Comparison of ENCODE assay signal across 24 cellular contexts in the genomic region with DNA sequence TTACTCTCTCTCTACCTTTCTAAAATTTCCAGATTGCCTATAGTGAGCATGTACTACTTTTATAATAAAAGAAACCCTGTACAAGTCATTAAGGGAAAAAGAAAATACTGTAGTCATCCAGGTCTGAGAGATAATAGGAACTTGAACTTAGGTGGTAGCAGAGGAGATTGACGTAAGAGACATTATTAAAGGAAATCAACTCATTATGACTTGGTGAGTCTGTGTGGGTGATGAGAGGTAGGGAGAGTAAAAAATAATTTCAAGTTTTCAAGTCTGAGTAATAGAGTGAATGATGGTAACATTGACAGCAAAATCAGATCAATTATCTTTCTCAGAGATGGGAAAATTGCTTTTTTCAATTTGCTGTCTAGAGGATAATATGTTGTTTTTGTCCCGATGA. TPM values are rescaled to one million over a fixed set of nuclear protein-coding genes. Genes with fewer than 3 reads are reported as not detected.
DNase-seq lines count a peak whose midpoint lies in the region; TF ChIP-seq lines count a peak whose summit lies in the region.
"Had no signal": no experiment of that assay in that cellular context is flagged by ENCODE, and none has a peak within 500 bp of the region (broad histone marks: within the 10 kb centered on the region; RNA-seq: fewer than 3 reads in every experiment).

No MANE protein-coding gene starts in this region.

- H3K27me3 Mint-ChIP-seq in HFFc6 (ENCODE audit: insufficient read depth): no peaks in the 10 kb centered on the region
- H3K27me3 Mint-ChIP-seq: IgD-negative memory B cell had no signal

- H3K4me3 ChIP-seq in fibroblast of mammary gland (ENCODE audit: control insufficient read depth, low read depth, low read length) (no peak overlapping the region), uterus (no peak overlapping the region)
- H3K4me3 ChIP-seq: SK-N-MC had no signal

- DNase-seq in HFFc6 (no peak), NCI-H2227 (lab: John Stamatoyannopoulos, UW; ENCODE audit: unreplicated experiment) (peak; percentile 45), fibroblast of mammary gland (ENCODE audit: low read depth) (peak; percentile 59), uterus (no peak), NCI-H526 (lab: John Stamatoyannopoulos, UW) (no peak), AG08396 (ENCODE audit: low spot score) (no peak), T1000 (lab: John Stamatoyannopoulos, UW) (no peak)
- DNase-seq: BE2C; CD8-positive, alpha-beta memory T cell; DMS79 treated with DMSO at 0.1 percent for 48 hours; GF-D8; HCEC 1CT; MM.1S; NCI-H1694 treated with DMSO at 0.1 percent for 48 hours; NCI-H2081; NCI-H345; NCI-H510A treated with DMSO at 0.1 percent for 48 hours; NCI-H748 treated with DMSO at 0.1 percent for 48 hours; SIG-M5 had no signal

- H3K36me3 Mint-ChIP-seq in HFFc6 (ENCODE audit: low read depth): 0 out of 2 replicates have a peak, but pooled peaks cover 3% of the 10 kb centered on the region
- H3K36me3 Mint-ChIP-seq: CD8-positive, alpha-beta memory T cell; IgD-negative memory B cell had no signal

- no peaks in the 10 kb centered on the region for H3K4me1 ChIP-seq in uterus
- H3K4me1 ChIP-seq: BE2C had no signal

- no peak overlapping the region for H3K4me3 Mint-ChIP-seq in HFFc6
- H3K4me3 Mint-ChIP-seq: CD14-positive monocyte; CD8-positive, alpha-beta memory T cell; IgD-negative memory B cell had no signal

- peaks cover 10% of the 10 kb centered on the region for H3K4me1 Mint-ChIP-seq in HFFc6 (ENCODE audit: low read depth)
- H3K4me1 Mint-ChIP-seq: CD14-positive monocyte; CD8-positive, alpha-beta memory T cell had no signal

- H3K36me3 ChIP-seq in uterus: no peaks in the 10 kb centered on the region
- H3K36me3 ChIP-seq: BE2C had no signal

- H3K27ac Mint-ChIP-seq in HFFc6: peak overlapping the region; percentile 29; the same call in 1 of the 2 replicates
- H3K27ac Mint-ChIP-seq: CD14-positive monocyte; CD8-positive, alpha-beta memory T cell; IgD-negative memory B cell had no signal

- no peaks in the 10 kb centered on the region for H3K9me3 Mint-ChIP-seq in HFFc6
- H3K9me3 Mint-ChIP-seq: CD14-positive monocyte; CD8-positive, alpha-beta memory T cell; IgD-negative memory B cell had no signal

- no peaks in the 10 kb centered on the region for H3K9me3 ChIP-seq in uterus
- H3K9me3 ChIP-seq: BE2C had no signal

- peak overlapping the region; percentile 37 to 51 for H3K27ac ChIP-seq in uterus
- H3K27ac ChIP-seq: HL-60, KMS-11, SK-N-MC had no signal

- no peak for TF ChIP-seq POLR2A in uterus (IDR thresholded peaks at IDR 0.05)

- H3K27me3 ChIP-seq in uterus: no peaks in the 10 kb centered on the region
- H3K27me3 ChIP-seq: BE2C had no signal

- intact Hi-C loops in uterus (cut with DNase I; ENCODE audit: low total_unique reads): no loop called here

- TF ChIP-seq CTCF in HFFc6 (IDR thresholded peaks at IDR 0.05) (no peak), fibroblast of mammary gland (conservative IDR thresholded peaks at IDR 0.05; ENCODE audit: control insufficient read depth, insufficient read depth, low read depth, low read length) (no peak), uterus (IDR thresholded peaks at IDR 0.05) (no peak)

RNA-seq across cellular contexts. Expression of a gene that starts 44.0 kb away (rescaled TPM):
- not detected for total RNA-seq in HFFc6 (2021; fragmentation: NEBNext Ultra II Directional; extraction: Animal tissue kit (Norgen Biotek cat#: 25700))
- total RNA-seq in uterus: 100 to 1,000 TPM in 1 of 4 donors, 10 to 100 TPM in 3; 37.9 to 114 (median 61.1) TPM
- total RNA-seq: CD8-positive, alpha-beta memory T cell had no signal

RNA-seq across cellular contexts. Expression of a gene that starts 52.2 kb away (rescaled TPM):
- 10 to 100 TPM; 55.2 to 76.7 (median 66.8) TPM for total RNA-seq in HFFc6 (2021; fragmentation: NEBNext Ultra II Directional; extraction: Animal tissue kit (Norgen Biotek cat#: 25700))
- 10 to 100 TPM; 20.2 to 60.0 (median 39.9) TPM for total RNA-seq in uterus

Comparison
In these comparisons a context has a peak if more than half of its experiments do, and no peak if none do; other contexts are left out.
1. DNase-seq: peak in NCI-H2227 (single experiment) and fibroblast of mammary gland (single experiment); none in HFFc6 (single experiment), uterus (0 of 2), NCI-H526 (0 of 2), AG08396 (single experiment) and T1000 (single experiment).
2. RNA of a gene that starts 44.0 kb away (total RNA-seq): 37.9 to 114 TPM in uterus; not detected in HFFc6; every median in the first group is over 10 times any median in the second.